Comparison of ENCODE assay signal across 24 cellular contexts in the genomic region with DNA sequence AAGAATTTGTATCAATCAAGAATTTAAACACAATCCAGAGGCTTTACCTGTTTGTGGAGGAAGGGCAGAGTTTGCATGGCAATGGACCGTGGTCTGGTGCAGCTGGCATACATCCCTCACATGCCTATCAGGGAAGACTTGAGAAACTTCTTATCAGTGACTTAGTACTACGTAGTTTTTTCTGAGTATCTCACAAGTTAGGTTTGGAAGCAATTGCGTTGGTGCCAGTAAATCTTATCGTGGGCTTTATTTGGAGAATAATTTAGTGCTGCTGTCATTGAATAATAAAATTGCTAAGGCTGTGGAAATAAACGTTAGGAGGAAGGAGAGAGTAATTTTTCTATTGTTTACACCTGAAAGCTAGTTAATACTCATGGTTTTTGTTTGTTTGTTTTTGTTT.
"Had no signal": no experiment of that assay in that cellular context is flagged by ENCODE, and none has a peak within 500 bp of the region (broad histone marks: within the 10 kb centered on the region; RNA-seq: fewer than 3 reads in every experiment).

No MANE protein-coding gene starts in this region.

- H3K27ac Mint-ChIP-seq: activated CD4-positive, alpha-beta memory T cell treated with anti-CD3 and anti-CD28 coated beads for 36 hours; dendritic cell treated with granulocyte-macrophage colony-stimulating factor and Interleukin-4, amounts not matched to agents 40 ng/mL and 50 ng/mL, for 4 days; memory B cell; natural killer cell treated with Interleukin-12 subunit alpha and Interleukin-12 subunit beta and Interleukin-15 and Interleukin-18, amount 100 ng/mL, for 72 hours; stimulated activated naive CD8-positive, alpha-beta T cell treated with anti-CD3 and anti-CD28 coated beads, Interleukin-15, Interleukin-2, amounts not matched to agents 100 ng/mL and 50 ng/mL, for 24 hours; T-cell had no signal

- DNase-seq: activated CD4-positive, alpha-beta memory T cell treated with anti-CD3 and anti-CD28 coated beads for 36 hours; activated CD4-positive, alpha-beta T cell treated with anti-CD3 and anti-CD28 coated beads for 4 hours; activated CD4-positive, CD25-positive, alpha-beta regulatory T cell; activated effector memory CD4-positive, alpha-beta T cell treated with Interleukin-2 at 50 U/mL for 16 hours; activated naive CD4-positive, alpha-beta T cell treated with anti-CD3 and anti-CD28 coated beads, Interleukin-2, amount 50 U/mL, for 16 hours; activated T-cell treated with anti-CD3 and anti-CD28 coated beads, Interleukin-2, amount 50 U/mL, for 48 hours; aorta; brain microvascular endothelial cell; caudate nucleus; effector CD8-positive, alpha-beta T cell; head of caudate nucleus; hypothalamus; ovary; psoas muscle; stimulated activated CD4-positive, alpha-beta T cell treated with anti-CD3 and anti-CD28 coated beads, Interleukin-4, amount 100 ng/mL, for 4 hours; substantia nigra; T-cell had no signal

- H3K4me3 ChIP-seq: gastroesophageal sphincter, ovary, psoas muscle, right atrium auricular region, thyroid gland had no signal

- H3K27me3 Mint-ChIP-seq: activated CD4-positive, alpha-beta memory T cell treated with anti-CD3 and anti-CD28 coated beads for 36 hours; dendritic cell treated with granulocyte-macrophage colony-stimulating factor and Interleukin-4, amounts not matched to agents 40 ng/mL and 50 ng/mL, for 4 days; memory B cell; natural killer cell treated with Interleukin-12 subunit alpha and Interleukin-12 subunit beta and Interleukin-15 and Interleukin-18, amount 100 ng/mL, for 72 hours; stimulated activated naive CD8-positive, alpha-beta T cell treated with anti-CD3 and anti-CD28 coated beads, Interleukin-15, Interleukin-2, amounts not matched to agents 100 ng/mL and 50 ng/mL, for 24 hours; T-cell had no signal

- H3K4me1 Mint-ChIP-seq: memory B cell, T-cell had no signal

- H3K4me3 Mint-ChIP-seq: activated CD4-positive, alpha-beta memory T cell treated with anti-CD3 and anti-CD28 coated beads for 36 hours; dendritic cell treated with granulocyte-macrophage colony-stimulating factor and Interleukin-4, amounts not matched to agents 40 ng/mL and 50 ng/mL, for 4 days; memory B cell; natural killer cell treated with Interleukin-12 subunit alpha and Interleukin-12 subunit beta and Interleukin-15 and Interleukin-18, amount 100 ng/mL, for 72 hours; stimulated activated naive CD8-positive, alpha-beta T cell treated with anti-CD3 and anti-CD28 coated beads, Interleukin-15, Interleukin-2, amounts not matched to agents 100 ng/mL and 50 ng/mL, for 24 hours; T-cell had no signal

- H3K9me3 Mint-ChIP-seq: activated CD4-positive, alpha-beta memory T cell treated with anti-CD3 and anti-CD28 coated beads for 36 hours; dendritic cell treated with granulocyte-macrophage colony-stimulating factor and Interleukin-4, amounts not matched to agents 40 ng/mL and 50 ng/mL, for 4 days; natural killer cell treated with Interleukin-12 subunit alpha and Interleukin-12 subunit beta and Interleukin-15 and Interleukin-18, amount 100 ng/mL, for 72 hours; stimulated activated naive CD8-positive, alpha-beta T cell treated with anti-CD3 and anti-CD28 coated beads, Interleukin-15, Interleukin-2, amounts not matched to agents 100 ng/mL and 50 ng/mL, for 24 hours; T-cell had no signal
